ENCODE assay signal across 8 cellular contexts in genomic region chr11:70398834-70399680, GRCh38. TPM values are rescaled to one million over a fixed set of nuclear protein-coding genes. Genes with fewer than 3 reads are reported as not detected.
A peak's percentile ranks its signal among the peaks of the same experiment; 100 is the strongest.
DNase-seq lines count a peak whose midpoint lies in the region; ATAC-seq lines count a peak whose summit lies in the region.

No MANE protein-coding gene starts in this region.

- DNase-seq in activated CD4-positive, alpha-beta T cell treated with anti-CD3 and anti-CD28 coated beads, Interleukin-2, amount 10 ng/mL, durations not matched to agents 7 days and 5 days, result no peak
- no peak for DNase-seq in activated CD4-positive, alpha-beta T cell treated with anti-CD3 and anti-CD28 coated beads for 4 hours
- DNase-seq in adipocyte (ENCODE audit: low read depth) (no peak), immature natural killer cell (no peak), SHP77 (lab: John Stamatoyannopoulos, UW) (no peak)
- DNase-seq in stimulated activated CD4-positive, alpha-beta T cell treated with anti-CD3 and anti-CD28 coated beads, Interleukin-4, amount 100 ng/mL, for 24 hours, result no peak

- CTCF ChIA-PET in activated CD4-positive, alpha-beta T cell treated with anti-CD3 and anti-CD28 coated beads, Interleukin-2, amount 10 ng/mL, durations not matched to agents 7 days and 5 days (lab: Charles Lee), result interaction anchor here (0.9 kb wide), 1 partner anchor 9 kb away, joined by 3 read pairs; no protein-coding TSS in a partner anchor

- H3K9me3 ChIP-seq in adipocyte (ENCODE audit: control insufficient read depth, low read length), result no peaks in the 10 kb centered on the region
- no peaks in the 10 kb centered on the region for H3K9me3 ChIP-seq in stomach smooth muscle (ENCODE audit: control insufficient read depth in 2 of 2, low read length in 2 of 2)

- H3K9me3 Mint-ChIP-seq in activated CD4-positive, alpha-beta T cell treated with anti-CD3 and anti-CD28 coated beads, Interleukin-2, amount 10 ng/mL, durations not matched to agents 7 days and 5 days, result no peaks in the 10 kb centered on the region
- peaks cover 0 to 6% (median 0%) of the 10 kb centered on the region in 6 donors for H3K9me3 Mint-ChIP-seq in immature natural killer cell

- POLR2A ChIA-PET in activated CD4-positive, alpha-beta T cell treated with anti-CD3 and anti-CD28 coated beads, Interleukin-2, amount 10 ng/mL, durations not matched to agents 7 days and 5 days (lab: Charles Lee), result no interaction called here

- H3K9ac ChIP-seq in adipocyte (ENCODE audit: low read length) (peak overlapping the region; percentile 94), stomach smooth muscle (ENCODE audit: low read length in 2 of 2) (peak overlapping the region; percentile 65 to 76)

- no peaks in the 10 kb centered on the region for H3K36me3 Mint-ChIP-seq in activated CD4-positive, alpha-beta T cell treated with anti-CD3 and anti-CD28 coated beads, Interleukin-2, amount 10 ng/mL, durations not matched to agents 7 days and 5 days (ENCODE audit: low read depth)
- H3K36me3 Mint-ChIP-seq in immature natural killer cell, result no peaks in the 10 kb centered on the region

- H3K27me3 ChIP-seq in adipocyte (replicated peaks; ENCODE audit: control insufficient read depth, insufficient read depth, low read length) (no peaks in the 10 kb centered on the region), stomach smooth muscle (ENCODE audit: control insufficient read depth in 1 of 2, insufficient read depth in 2 of 2, low read length in 2 of 2) (no peaks in the 10 kb centered on the region)

- peaks cover 10% of the 10 kb centered on the region for H3K4me1 Mint-ChIP-seq in activated CD4-positive, alpha-beta T cell treated with anti-CD3 and anti-CD28 coated beads, Interleukin-2, amount 10 ng/mL, durations not matched to agents 7 days and 5 days
- peaks cover 15 to 18% of the 10 kb centered on the region in 2 donors for H3K4me1 Mint-ChIP-seq in immature natural killer cell

- peak overlapping the region; percentile 32 for H3K4me3 Mint-ChIP-seq in activated CD4-positive, alpha-beta T cell treated with anti-CD3 and anti-CD28 coated beads, Interleukin-2, amount 10 ng/mL, durations not matched to agents 7 days and 5 days
- peak overlapping the region; percentile 42 to 70 (median 53) for H3K4me3 Mint-ChIP-seq in immature natural killer cell

- no peak overlapping the region for H3K27ac Mint-ChIP-seq in activated CD4-positive, alpha-beta T cell treated with anti-CD3 and anti-CD28 coated beads, Interleukin-2, amount 10 ng/mL, durations not matched to agents 7 days and 5 days
- H3K27ac Mint-ChIP-seq in immature natural killer cell, result peak overlapping the region in 1 of 6 donors; percentile 45

- H3K4me3 ChIP-seq in adipocyte (ENCODE audit: low read length) (peak overlapping the region; percentile 86), stomach smooth muscle (ENCODE audit: low read length in 2 of 2) (peak overlapping the region; percentile 81 to 91)

- H3K27ac ChIP-seq in stomach smooth muscle (ENCODE audit: low read length), result peak overlapping the region; percentile 69

- peaks cover 60% of the 10 kb centered on the region for H3K27me3 Mint-ChIP-seq in activated CD4-positive, alpha-beta T cell treated with anti-CD3 and anti-CD28 coated beads, Interleukin-2, amount 10 ng/mL, durations not matched to agents 7 days and 5 days
- H3K27me3 Mint-ChIP-seq in immature natural killer cell (ENCODE audit: low read depth in 3 of 3), result peaks cover 27 to 37% (median 34%) of the 10 kb centered on the region in 3 donors

- peaks cover 43% of the 10 kb centered on the region for H3K4me1 ChIP-seq in adipocyte (ENCODE audit: control insufficient read depth, insufficient read depth, low read length)
- peaks cover 31% of the 10 kb centered on the region for H3K4me1 ChIP-seq in stomach smooth muscle (ENCODE audit: control insufficient read depth, insufficient read depth, low read length)

- H3K36me3 ChIP-seq in adipocyte (ENCODE audit: control insufficient read depth, insufficient read depth, low read length, severe bottlenecking) (no peaks in the 10 kb centered on the region), stomach smooth muscle (ENCODE audit: control insufficient read depth in 2 of 2, insufficient read depth in 2 of 2, low read length in 2 of 2) (no peaks in the 10 kb centered on the region)

- ATAC-seq in GM21737 (IDR thresholded peaks at IDR 0.05; ENCODE audit: unreplicated experiment), result no peak

RNA-seq across cellular contexts. Expression of gene CTTN, which starts 0.7 kb away (rescaled TPM):
- under 1 TPM; 0.42 to 0.54 TPM for total RNA-seq in activated CD4-positive, alpha-beta T cell treated with anti-CD3 and anti-CD28 coated beads, Interleukin-2, amount 10 ng/mL, durations not matched to agents 7 days and 5 days
- polyA plus RNA-seq in immature natural killer cell, result under 1 TPM in 2 of 3 donors, not detected in 1; 0.53 to 0.67 TPM
